In the genomic region with DNA sequence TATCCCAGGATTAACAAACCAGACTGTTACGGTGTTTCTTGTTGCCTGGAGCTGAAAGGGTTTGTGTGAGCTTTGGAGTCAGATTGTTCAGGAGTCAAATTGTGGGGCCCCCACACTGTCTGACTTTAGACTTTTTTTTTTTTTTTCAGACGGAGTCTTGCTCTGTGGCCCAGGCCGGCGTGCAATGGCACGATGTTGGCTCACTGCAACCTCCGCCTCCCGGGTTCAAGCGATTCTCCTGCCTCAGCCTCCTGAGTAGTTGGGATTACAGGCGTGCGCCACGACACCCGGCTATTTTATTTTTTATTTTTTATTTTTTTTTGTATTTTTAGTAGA, we compare ENCODE assay signal across 8 cellular contexts. TPM values are rescaled to one million over a fixed set of nuclear protein-coding genes. Genes with fewer than 3 reads are reported as not detected.
DNase-seq lines count a peak whose midpoint lies in the region; ATAC-seq, FAIRE-seq and TF ChIP-seq lines count a peak whose summit lies in the region.

No MANE protein-coding gene starts in this region.

- H3K9ac ChIP-seq in kidney (ENCODE audit: low read length in 2 of 2): peak overlapping the region; percentile 12 to 92

- H3K4me1 ChIP-seq in kidney (ENCODE audit: control insufficient read depth in 1 of 2, insufficient read depth in 1 of 2, low read depth in 1 of 2, low read length in 2 of 2) (peaks cover 27 to 33% of the 10 kb centered on the region in 2 donors), stomach (peaks cover 8 to 32% (median 20%) of the 10 kb centered on the region in 4 donors)

- intact Hi-C loops in kidney (cut with DNase I): no loop called here
- intact Hi-C loops in stomach (cut with DNase I; ENCODE audit: low total_unique reads): no loop called here

- WGBS in stomach, 5 donors: 79 to 85% (median 81%) methylated on average over 12 of the region's 12 CpGs

- DNase-seq in T-helper 1 cell (no peak), kidney (no peak), stomach (no peak), NCI-H1417 treated with DMSO at 0.1 percent for 48 hours (lab: John Stamatoyannopoulos, UW) (no peak), ecto neural progenitor cell (ENCODE audit: low spot score) (no peak)
- no peak for DNase-seq in activated naive CD4-positive, alpha-beta T cell treated with anti-CD3 and anti-CD28 coated beads, Interleukin-2, amount 50 U/mL, for 72 hours (ENCODE audit: low spot score in 2 of 2)
- no peak for DNase-seq in activated CD4-positive, CD25-positive, alpha-beta regulatory T cell (lab: John Stamatoyannopoulos, UW)

- TF ChIP-seq CTCF in kidney (IDR thresholded peaks at IDR 0.05; ENCODE audit: borderline replicate concordance, extremely low read depth, insufficient read depth): no peak
- TF ChIP-seq CTCF in stomach (IDR thresholded peaks at IDR 0.05): no peak

- H3K36me3 Mint-ChIP-seq in T-helper 1 cell treated with Interleukin-12 subunit alpha and Interleukin-12 subunit beta and Interleukin-4 antibody, amounts not matched to agents 30 μg/mL and 1 μg/mL, for 36 hours (ENCODE audit: low read depth): peaks cover 22% of the 10 kb centered on the region
- peaks cover 8 to 13% of the 10 kb centered on the region in 2 donors for H3K36me3 Mint-ChIP-seq in activated naive CD4-positive, alpha-beta T cell treated with anti-CD3 and anti-CD28 coated beads, Interleukin-2, amount 50 U/mL, for 72 hours

- no peak for TF ChIP-seq POLR2A in stomach (IDR thresholded peaks at IDR 0.05)

- no peak for FAIRE-seq in kidney (lab: Jason Lieb, UNC)

- no peaks in the 10 kb centered on the region for H3K27me3 ChIP-seq in stomach

- peak overlapping the region; percentile 97 for H3K27ac Mint-ChIP-seq in T-helper 1 cell treated with Interleukin-12 subunit alpha and Interleukin-12 subunit beta and Interleukin-4 antibody, amounts not matched to agents 30 μg/mL and 1 μg/mL, for 36 hours
- H3K27ac Mint-ChIP-seq in activated naive CD4-positive, alpha-beta T cell treated with anti-CD3 and anti-CD28 coated beads, Interleukin-2, amount 50 U/mL, for 72 hours: peak overlapping the region; percentile 93 to 97

- H3K9me3 Mint-ChIP-seq in T-helper 1 cell treated with Interleukin-12 subunit alpha and Interleukin-12 subunit beta and Interleukin-4 antibody, amounts not matched to agents 30 μg/mL and 1 μg/mL, for 36 hours: no peaks in the 10 kb centered on the region
- H3K9me3 Mint-ChIP-seq in activated naive CD4-positive, alpha-beta T cell treated with anti-CD3 and anti-CD28 coated beads, Interleukin-2, amount 50 U/mL, for 72 hours: no peaks in the 10 kb centered on the region

- TF ChIP-seq EP300 in stomach (IDR thresholded peaks at IDR 0.05): no peak

- H3K4me3 ChIP-seq in kidney (ENCODE audit: low read length in 2 of 2) (peak overlapping the region; percentile 86 to 99), stomach (peak overlapping the region; percentile 76 to 99 (median 96))

- H3K9me3 ChIP-seq in kidney (ENCODE audit: control insufficient read depth in 1 of 2, low read length in 2 of 2) (no peaks in the 10 kb centered on the region), stomach (no peaks in the 10 kb centered on the region)

- H3K36me3 ChIP-seq in kidney (ENCODE audit: control insufficient read depth in 1 of 2, insufficient read depth in 2 of 2, low read length in 2 of 2) (peaks cover 16% of the 10 kb centered on the region in 2 donors), stomach (peaks cover 18 to 47% (median 46%) of the 10 kb centered on the region in 4 donors)

- peaks cover 38% of the 10 kb centered on the region for H3K4me1 Mint-ChIP-seq in T-helper 1 cell treated with Interleukin-12 subunit alpha and Interleukin-12 subunit beta and Interleukin-4 antibody, amounts not matched to agents 30 μg/mL and 1 μg/mL, for 36 hours (ENCODE audit: low read depth)

- no peak for ATAC-seq in activated naive CD4-positive, alpha-beta T cell treated with anti-CD3 and anti-CD28 coated beads, Interleukin-2, amount 50 U/mL, for 72 hours

- peak overlapping the region; percentile 99 for H3K4me3 Mint-ChIP-seq in T-helper 1 cell treated with Interleukin-12 subunit alpha and Interleukin-12 subunit beta and Interleukin-4 antibody, amounts not matched to agents 30 μg/mL and 1 μg/mL, for 36 hours

- no peaks in the 10 kb centered on the region for H3K27me3 Mint-ChIP-seq in T-helper 1 cell treated with Interleukin-12 subunit alpha and Interleukin-12 subunit beta and Interleukin-4 antibody, amounts not matched to agents 30 μg/mL and 1 μg/mL, for 36 hours (ENCODE audit: low read depth)

- H3K27ac ChIP-seq in kidney (ENCODE audit: low read depth in 2 of 2, low read length in 2 of 2): no peak overlapping the region
- peak overlapping the region in 3 of 5 donors; percentile 76 to 85 (median 85) for H3K27ac ChIP-seq in stomach

RNA-seq across cellular contexts. Expression of gene TSFM, which starts 0.8 kb away (rescaled TPM):
- total RNA-seq in activated naive CD4-positive, alpha-beta T cell treated with anti-CD3 and anti-CD28 coated beads, Interleukin-2, amount 50 U/mL, for 72 hours: 10 to 100 TPM; 35.9 to 50.2 TPM
- total RNA-seq in kidney (32.8 TPM), stomach (10 to 100 TPM in 2 of 5 donors, 1 to 10 TPM in 3; 2.3 to 13.8 (median 8.0) TPM)
- polyA plus RNA-seq in kidney (ENCODE audit: insufficient read depth, low read depth, low replicate concordance) (84.6 TPM), stomach (10 to 100 TPM; 32.0 to 39.3 (median 37.0) TPM)

RNA-seq across cellular contexts. Expression of gene EEF1AKMT3, which starts 11.0 kb away (rescaled TPM):
- total RNA-seq in activated naive CD4-positive, alpha-beta T cell treated with anti-CD3 and anti-CD28 coated beads, Interleukin-2, amount 50 U/mL, for 72 hours: 1 to 10 TPM; 3.1 to 3.6 TPM
- total RNA-seq in kidney: 10.4 TPM
- polyA plus RNA-seq in kidney (ENCODE audit: insufficient read depth, low read depth, low replicate concordance): 15.3 TPM
- 10 to 100 TPM in 4 of 5 donors, 1 to 10 TPM in 1; 4.0 to 61.4 (median 16.4) TPM for total RNA-seq in stomach
- 1 to 10 TPM; 3.3 to 5.2 (median 3.5) TPM for polyA plus RNA-seq in stomach

RNA-seq across cellular contexts. Expression of gene METTL1, which starts 11.5 kb away (rescaled TPM):
- 10 to 100 TPM; 21.3 to 28.5 TPM for total RNA-seq in activated naive CD4-positive, alpha-beta T cell treated with anti-CD3 and anti-CD28 coated beads, Interleukin-2, amount 50 U/mL, for 72 hours
- 23.4 TPM for total RNA-seq in kidney
- 69.4 TPM for polyA plus RNA-seq in kidney (ENCODE audit: insufficient read depth, low read depth, low replicate concordance)
- total RNA-seq in stomach: 10 to 100 TPM in 3 of 5 donors, 1 to 10 TPM in 2; 4.4 to 37.9 (median 13.2) TPM
- polyA plus RNA-seq in stomach: 10 to 100 TPM; 13.7 to 24.7 (median 20.2) TPM

RNA-seq across cellular contexts. Expression of gene CYP27B1, which starts 16.6 kb away (rescaled TPM):
- 10 to 100 TPM in 1 of 2 donors, 1 to 10 TPM in 1; 7.6 to 14.7 TPM for total RNA-seq in activated naive CD4-positive, alpha-beta T cell treated with anti-CD3 and anti-CD28 coated beads, Interleukin-2, amount 50 U/mL, for 72 hours
- 3.5 TPM for total RNA-seq in kidney
- polyA plus RNA-seq in kidney (ENCODE audit: insufficient read depth, low read depth, low replicate concordance): 33.4 TPM
- total RNA-seq in stomach: 1 to 10 TPM in 4 of 5 donors, not detected in 1; 1.0 to 3.1 (median 1.8) TPM
- 1 to 10 TPM in 1 of 3 donors, under 1 TPM in 2; 0.56 to 1.4 (median 0.73) TPM for polyA plus RNA-seq in stomach

RNA-seq across cellular contexts. Expression of gene MARCHF9, which starts 28.5 kb away (rescaled TPM):
- 10 to 100 TPM; 17.4 to 26.4 TPM for total RNA-seq in activated naive CD4-positive, alpha-beta T cell treated with anti-CD3 and anti-CD28 coated beads, Interleukin-2, amount 50 U/mL, for 72 hours
- 22.9 TPM for total RNA-seq in kidney
- 38.4 TPM for polyA plus RNA-seq in kidney (ENCODE audit: insufficient read depth, low read depth, low replicate concordance)
- 10 to 100 TPM in 1 of 5 donors, 1 to 10 TPM in 4; 1.0 to 14.7 (median 8.7) TPM for total RNA-seq in stomach
- 10 to 100 TPM in 2 of 3 donors, 1 to 10 TPM in 1; 7.0 to 16.0 (median 14.7) TPM for polyA plus RNA-seq in stomach

Comparison
In these comparisons a context has a peak if more than half of its experiments do, and no peak if none do; other contexts are left out.
1. H3K27ac ChIP-seq: peak in stomach (3 of 5); none in kidney (0 of 2).